Comparison of ENCODE assay signal across 21 cellular contexts in the genomic region with DNA sequence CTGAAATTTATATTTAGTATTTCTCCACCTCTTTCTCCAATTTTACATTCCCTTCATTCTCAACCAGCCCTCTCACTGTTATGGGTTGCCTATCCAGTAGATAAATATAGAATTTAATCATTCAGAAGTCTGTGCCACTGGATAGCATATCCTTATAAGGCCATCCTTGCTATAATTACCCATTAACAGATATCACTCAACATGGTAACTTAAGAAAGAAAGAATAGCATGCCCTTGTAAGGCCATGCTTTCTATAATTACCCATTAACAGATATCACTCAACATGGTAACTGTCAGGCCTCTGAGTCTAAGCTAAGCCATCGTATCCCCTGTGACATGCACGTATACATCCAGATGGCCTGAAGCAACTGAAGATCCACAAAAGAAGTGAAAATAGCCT.
DNase-seq lines count a peak whose midpoint lies in the region; ATAC-seq lines count a peak whose summit lies in the region.
"Had no signal": no experiment of that assay in that cellular context is flagged by ENCODE, and none has a peak within 500 bp of the region (broad histone marks: within the 10 kb centered on the region; RNA-seq: fewer than 3 reads in every experiment).

No MANE protein-coding gene starts in this region.

- no peak overlapping the region for H3K9ac ChIP-seq in HUES6 (ENCODE audit: low read length)
- H3K9ac ChIP-seq: BLaER1 treated with 17β-estradiol and CSF1 and Interleukin-3, amounts not matched to agents 10 nM and 100 nM; GM23248 had no signal

- ATAC-seq in GM18508 (IDR thresholded peaks at IDR 0.05; ENCODE audit: insufficient read depth, unreplicated experiment) (peak; percentile 63), GM19463 (IDR thresholded peaks at IDR 0.05; ENCODE audit: unreplicated experiment) (peak; percentile 45), HG03196 (IDR thresholded peaks at IDR 0.05; ENCODE audit: unreplicated experiment) (no peak)
- ATAC-seq: HepG2 had no signal

- H3K4me3 ChIP-seq in HUES6 (ENCODE audit: low read depth, low read length) = no peak overlapping the region
- H3K4me3 ChIP-seq: BLaER1 treated with 17β-estradiol and CSF1 and Interleukin-3, amounts not matched to agents 10 nM and 100 nM; GM23248 had no signal

- H3K9me3 ChIP-seq in HUES6 (ENCODE audit: control insufficient read depth, insufficient read depth, low read depth, low read length) = no peaks in the 10 kb centered on the region; the same call in 1 of the 2 replicates
- H3K9me3 ChIP-seq: BLaER1 treated with 17β-estradiol and CSF1 and Interleukin-3, amounts not matched to agents 10 nM and 100 nM had no signal

- H3K36me3 ChIP-seq in HUES6 (ENCODE audit: control insufficient read depth, insufficient read depth, low read length) = no peaks in the 10 kb centered on the region
- H3K36me3 ChIP-seq: BLaER1 treated with 17β-estradiol and CSF1 and Interleukin-3, amounts not matched to agents 10 nM and 100 nM had no signal

- DNase-seq in renal cortical epithelial cell (ENCODE audit: low read depth) = peak; percentile 77
- no peak for DNase-seq in effector CD8-positive, alpha-beta T cell (lab: John Stamatoyannopoulos, UW)
- no peak for DNase-seq in T-helper 2 cell
- DNase-seq: CD4-positive, alpha-beta T cell; GM23248; HCEC 1CT; Kasumi-1; NCI-H1092 treated with DMSO at 0.1 percent for 48 hours; NCI-H1436; NCI-H187; NCI-H510A; NCI-H69; SHP77; T-helper 1 cell had no signal

- peak overlapping the region; percentile 63 for H3K27ac ChIP-seq in HUES6 (ENCODE audit: low read depth, low read length)
- H3K27ac ChIP-seq: BLaER1 treated with 17β-estradiol and CSF1 and Interleukin-3, amounts not matched to agents 10 nM and 100 nM; GM23248; RWPE1 had no signal

- H3K27me3 ChIP-seq in HUES6 (ENCODE audit: control insufficient read depth, insufficient read depth, low read length) = no peaks in the 10 kb centered on the region
- H3K27me3 ChIP-seq: BLaER1 treated with 17β-estradiol and CSF1 and Interleukin-3, amounts not matched to agents 10 nM and 100 nM had no signal

- H3K4me1 ChIP-seq in HUES6 (ENCODE audit: control insufficient read depth, insufficient read depth, low read length) = peaks cover 30% of the 10 kb centered on the region
- H3K4me1 ChIP-seq: BLaER1 treated with 17β-estradiol and CSF1 and Interleukin-3, amounts not matched to agents 10 nM and 100 nM had no signal
